In the genomic region with DNA sequence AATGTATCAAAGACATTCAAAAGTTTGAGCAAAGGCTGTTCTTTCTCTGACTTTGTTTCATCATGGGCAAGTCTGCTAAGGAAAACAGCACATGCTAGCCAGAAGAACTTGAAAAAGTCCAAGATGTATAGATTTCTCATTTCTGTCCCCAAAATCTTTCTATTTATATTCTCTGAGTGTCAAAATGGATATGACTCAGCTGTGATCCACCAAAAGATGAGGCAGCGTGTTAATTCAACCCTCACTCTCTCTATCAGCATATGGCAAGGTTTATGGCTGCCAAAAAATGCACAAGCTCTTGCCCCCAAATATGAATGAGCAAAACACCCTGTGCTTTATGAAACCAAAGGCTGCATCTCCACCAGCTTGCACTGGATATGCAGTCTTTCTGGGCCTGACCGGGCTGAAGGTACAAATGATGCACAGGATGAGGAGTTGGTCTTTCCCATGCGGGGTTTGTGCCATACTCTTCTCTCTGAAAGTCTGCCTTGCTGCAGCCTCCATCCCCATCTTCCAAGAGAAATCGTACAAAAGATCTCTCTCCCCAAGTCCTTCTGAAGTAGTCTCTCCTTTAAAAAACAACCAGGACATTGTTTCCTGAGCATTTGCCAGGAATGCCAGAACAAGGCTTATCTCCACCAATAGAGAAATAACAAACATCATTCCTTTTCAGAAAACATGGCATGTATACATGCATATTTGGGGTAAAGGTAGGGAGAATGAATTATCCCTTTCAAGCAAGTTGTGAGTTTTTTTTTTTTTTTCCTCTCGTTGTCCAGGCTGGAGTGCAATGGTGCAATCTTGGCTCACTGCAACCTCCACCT, we compare ENCODE assay signal across 15 cellular contexts.
A peak's percentile ranks its signal among the peaks of the same experiment; 100 is the strongest.
DNase-seq lines count a peak whose midpoint lies in the region; ATAC-seq and TF ChIP-seq lines count a peak whose summit lies in the region.
"Had no signal": no experiment of that assay in that cellular context is flagged by ENCODE, and none has a peak within 500 bp of the region (broad histone marks: within the 10 kb centered on the region; RNA-seq: fewer than 3 reads in every experiment).

No MANE protein-coding gene starts in this region.

- TF ChIP-seq CTCF in ascending aorta (IDR thresholded peaks at IDR 0.05) = no peak
- no peak for TF ChIP-seq CTCF in foreskin keratinocyte (conservative IDR thresholded peaks at IDR 0.05)
- no peak for TF ChIP-seq CTCF in uterus (IDR thresholded peaks at IDR 0.05)

- peak; percentile 15 for DNase-seq in NCI-H2171 treated with DMSO at 0.1 percent for 48 hours (lab: John Stamatoyannopoulos, UW)
- no peak for DNase-seq in NCI-H2171 (lab: John Stamatoyannopoulos, UW)
- DNase-seq in ascending aorta (ENCODE audit: low spot score in 2 of 2) = no peak
- no peak for DNase-seq in foreskin keratinocyte
- DNase-seq in uterus = no peak
- no peak for DNase-seq in 8988T
- DNase-seq: activated CD4-positive, alpha-beta T cell treated with anti-CD3 and anti-CD28 coated beads for 1 hour; activated naive CD4-positive, alpha-beta T cell treated with anti-CD3 and anti-CD28 coated beads, Interleukin-2, amount 50 U/mL, for 16 hours; left ventricle myocardium superior; NCI-H1105 treated with DMSO at 0.1 percent for 48 hours; NCI-H510A; right lobe of liver; stimulated activated CD4-positive, alpha-beta T cell treated with anti-CD3 and anti-CD28 coated beads, Interleukin-4, amount 100 ng/mL, for 24 hours had no signal

- H3K9me3 ChIP-seq in ascending aorta = no peaks in the 10 kb centered on the region
- no peaks in the 10 kb centered on the region for H3K9me3 ChIP-seq in uterus
- H3K9me3 ChIP-seq: right lobe of liver had no signal

- peak; percentile 42 for ATAC-seq in foreskin keratinocyte
- no peak for ATAC-seq in GM18519 (IDR thresholded peaks at IDR 0.05; ENCODE audit: low FRiP score, unreplicated experiment)
- no peak for ATAC-seq in GM21367 (IDR thresholded peaks at IDR 0.05; ENCODE audit: unreplicated experiment)
- ATAC-seq: left ventricle myocardium superior had no signal

- TF ChIP-seq POLR2A in uterus (IDR thresholded peaks at IDR 0.05) = no peak

- H3K27ac ChIP-seq in ascending aorta = peak overlapping the region; percentile 27 to 49
- H3K27ac ChIP-seq in foreskin keratinocyte = peak overlapping the region; percentile 92
- H3K27ac ChIP-seq in uterus = peak overlapping the region; percentile 27 to 56
- H3K27ac ChIP-seq: right lobe of liver had no signal

- no peaks in the 10 kb centered on the region for H3K36me3 ChIP-seq in ascending aorta
- no peaks in the 10 kb centered on the region for H3K36me3 ChIP-seq in uterus
- H3K36me3 ChIP-seq: right lobe of liver had no signal

- H3K4me3 ChIP-seq in ascending aorta = no peak overlapping the region
- no peak overlapping the region for H3K4me3 ChIP-seq in uterus
- H3K4me3 ChIP-seq: right lobe of liver had no signal

- intact Hi-C loops in ascending aorta (cut with DNase I) (loop anchor here (2.0 to 5.0 kb wide), 3 partner anchors 41 to 207 kb away; a partner anchor contains a TSS), uterus (cut with DNase I; ENCODE audit: low total_unique reads) (no loop called here)

- H3K27me3 ChIP-seq in ascending aorta = no peaks in the 10 kb centered on the region
- H3K27me3 ChIP-seq in foreskin keratinocyte = no peaks in the 10 kb centered on the region
- no peaks in the 10 kb centered on the region for H3K27me3 ChIP-seq in uterus
- H3K27me3 ChIP-seq: right lobe of liver had no signal

- H3K4me1 ChIP-seq in ascending aorta (peaks cover 0 to 9% of the 10 kb centered on the region in 2 donors), foreskin keratinocyte (peaks cover 36% of the 10 kb centered on the region), uterus (no peaks in the 10 kb centered on the region)

Comparison
In these comparisons a context has a peak if more than half of its experiments do, and no peak if none do; other contexts are left out.
1. H3K27ac ChIP-seq: peak in every context shown above with its lines; median percentile 92 in foreskin keratinocyte; 42 in uterus; 38 in ascending aorta.